8 cellular contexts compared by ENCODE assay signal in the genomic region with DNA sequence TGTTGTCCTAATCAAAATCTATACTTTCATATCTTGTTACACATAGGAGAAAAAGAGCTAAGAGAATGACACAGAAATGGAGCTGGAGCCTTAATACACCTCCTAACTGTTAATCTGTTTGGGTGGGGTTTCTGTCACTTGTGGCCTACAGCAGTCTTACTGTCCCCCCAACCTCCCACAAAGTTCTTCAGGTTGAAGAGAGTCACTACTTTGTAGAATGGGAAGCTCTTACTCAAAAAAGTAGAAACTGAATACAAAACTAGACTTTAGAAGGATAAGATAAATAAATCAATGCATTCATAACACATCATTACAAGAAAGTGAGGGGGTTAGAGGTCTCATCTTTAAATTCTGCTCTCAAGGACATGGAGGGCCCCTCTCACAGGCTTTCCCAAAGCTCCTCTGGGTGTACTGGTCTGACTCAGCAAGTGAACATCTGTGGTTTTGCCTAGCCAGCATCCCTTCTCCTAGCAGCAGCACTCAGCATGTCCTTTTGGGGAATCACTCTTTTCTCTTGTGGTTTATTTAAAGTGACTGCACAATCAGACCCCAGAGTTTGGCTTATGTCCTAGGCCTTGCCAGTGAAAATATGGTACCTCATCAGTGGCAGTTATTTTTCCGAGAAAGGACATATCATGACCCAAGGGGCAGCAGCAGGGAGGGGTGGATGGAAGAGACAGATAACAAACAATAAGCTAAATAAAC. TPM values are rescaled to one million over a fixed set of nuclear protein-coding genes. Genes with fewer than 3 reads are reported as not detected.
A peak's percentile ranks its signal among the peaks of the same experiment; 100 is the strongest.
DNase-seq lines count a peak whose midpoint lies in the region; ATAC-seq lines count a peak whose summit lies in the region.

No MANE protein-coding gene starts in this region.

- no peaks in the 10 kb centered on the region for H3K36me3 Mint-ChIP-seq in T-helper 2 cell treated with Interferon-gamma antibody and Interleukin-4, amounts not matched to agents 5 μg/mL and 100 μg/mL, for 36 hours (ENCODE audit: low read depth)

- H3K27ac Mint-ChIP-seq in T-helper 2 cell treated with Interferon-gamma antibody and Interleukin-4, amounts not matched to agents 5 μg/mL and 100 μg/mL, for 36 hours, result peak overlapping the region; percentile 14

- intact Hi-C loops in posterior vena cava (cut with DNase I), result no loop called here

- H3K9me3 Mint-ChIP-seq in T-helper 2 cell treated with Interferon-gamma antibody and Interleukin-4, amounts not matched to agents 5 μg/mL and 100 μg/mL, for 36 hours, result no peaks in the 10 kb centered on the region

- peaks cover 23% of the 10 kb centered on the region for H3K4me1 Mint-ChIP-seq in T-helper 2 cell treated with Interferon-gamma antibody and Interleukin-4, amounts not matched to agents 5 μg/mL and 100 μg/mL, for 36 hours (ENCODE audit: low read depth)

- peak; percentile 45 for ATAC-seq in GM21447 (IDR thresholded peaks at IDR 0.05; ENCODE audit: unreplicated experiment)
- ATAC-seq in HG02763 (IDR thresholded peaks at IDR 0.05; ENCODE audit: unreplicated experiment), result no peak
- no peak for ATAC-seq in HG03460 (IDR thresholded peaks at IDR 0.05; ENCODE audit: unreplicated experiment)

- peaks cover 24% of the 10 kb centered on the region for H3K27me3 Mint-ChIP-seq in T-helper 2 cell treated with Interferon-gamma antibody and Interleukin-4, amounts not matched to agents 5 μg/mL and 100 μg/mL, for 36 hours (ENCODE audit: low read depth)

- H3K4me3 Mint-ChIP-seq in T-helper 2 cell treated with Interferon-gamma antibody and Interleukin-4, amounts not matched to agents 5 μg/mL and 100 μg/mL, for 36 hours, result peak overlapping the region; percentile 71

- DNase-seq in AG08396 (ENCODE audit: low spot score) (peak; percentile 86), fibroblast of the conjunctiva (ENCODE audit: low read depth) (peak; percentile 16), posterior vena cava (ENCODE audit: low spot score) (no peak)
- peak; percentile 22 for DNase-seq in T-helper 2 cell treated with Interferon-gamma antibody and Interleukin-4, amounts not matched to agents 5 μg/mL and 100 μg/mL, for 36 hours (ENCODE audit: low spot score)
- DNase-seq in stimulated activated CD4-positive, alpha-beta T cell treated with anti-CD3 and anti-CD28 coated beads, Interleukin-4, amount 100 ng/mL, for 4 hours, result no peak

RNA-seq across cellular contexts. Expression of gene BLVRA, which starts 2.0 kb away (rescaled TPM):
- 10 to 100 TPM; 54.2 to 63.0 TPM for total RNA-seq in posterior vena cava

RNA-seq across cellular contexts. Expression of gene COA1, which starts 27.2 kb away (rescaled TPM):
- 10 to 100 TPM; 29.0 to 29.6 TPM for total RNA-seq in posterior vena cava

Comparison
In these comparisons a context has a peak if more than half of its experiments do, and no peak if none do; other contexts are left out.
1. DNase-seq: peak in AG08396 (single experiment), T-helper 2 cell treated with Interferon-gamma antibody and Interleukin-4, amounts not matched to agents 5 μg/mL and 100 μg/mL, for 36 hours (single experiment) and fibroblast of the conjunctiva (single experiment); none in posterior vena cava (single experiment) and stimulated activated CD4-positive, alpha-beta T cell treated with anti-CD3 and anti-CD28 coated beads, Interleukin-4, amount 100 ng/mL, for 4 hours (0 of 2).